In genomic region chr15:65951007-65951406, GRCh38 we compare ENCODE assay signal across 26 cellular contexts.
DNase-seq lines count a peak whose midpoint lies in the region; ATAC-seq, FAIRE-seq and TF ChIP-seq lines count a peak whose summit lies in the region.
"Had no signal": no experiment of that assay in that cellular context is flagged by ENCODE, and none has a peak within 500 bp of the region (broad histone marks: within the 10 kb centered on the region; RNA-seq: fewer than 3 reads in every experiment).

No MANE protein-coding gene starts in this region.

- no peak for ATAC-seq in A549
- no peak for ATAC-seq in K562
- no peak for ATAC-seq in activated CD4-positive, alpha-beta T cell treated with anti-CD3 and anti-CD28 coated beads for 36 hours

- no peaks in the 10 kb centered on the region for H3K9me3 ChIP-seq in A549
- H3K9me3 ChIP-seq in K562 (replicated peaks; ENCODE audit: control insufficient read depth, insufficient read depth, low read depth, low read length) = no peaks in the 10 kb centered on the region
- no peaks in the 10 kb centered on the region for H3K9me3 ChIP-seq in Karpas-422 (ENCODE audit: low read length)
- H3K9me3 ChIP-seq in left ventricle myocardium inferior (replicated peaks) = no peaks in the 10 kb centered on the region
- H3K9me3 ChIP-seq: BE2C, BLaER1 had no signal

- H2AFZ ChIP-seq in K562 (ENCODE audit: low read depth, low read length) (no peak overlapping the region), Karpas-422 (ENCODE audit: low read length) (no peak overlapping the region)

- H3K4me1 ChIP-seq in A549 (peaks cover 8% of the 10 kb centered on the region; the same call in 1 of the 3 replicates), K562 (replicated peaks in 1 of 2; ENCODE audit: control insufficient read depth in 2 of 2, insufficient read depth in 2 of 2, low read length in 2 of 2) (no peaks in the 10 kb centered on the region), Karpas-422 (ENCODE audit: low read length) (peaks cover 5% of the 10 kb centered on the region), left ventricle myocardium inferior (no peaks in the 10 kb centered on the region)
- H3K4me1 ChIP-seq: BLaER1 had no signal

- no peaks in the 10 kb centered on the region for H3K4me1 Mint-ChIP-seq in activated CD4-positive, alpha-beta T cell treated with anti-CD3 and anti-CD28 coated beads for 36 hours
- H3K4me1 Mint-ChIP-seq: CD14-positive monocyte; CD4-positive, alpha-beta memory T cell; CD4-positive, CD25-positive, alpha-beta regulatory T cell had no signal

- H3K9me3 Mint-ChIP-seq in activated CD4-positive, alpha-beta T cell treated with anti-CD3 and anti-CD28 coated beads for 36 hours (ENCODE audit: low read depth) = no peaks in the 10 kb centered on the region
- H3K9me3 Mint-ChIP-seq: CD14-positive monocyte; CD4-positive, alpha-beta memory T cell; CD4-positive, CD25-positive, alpha-beta regulatory T cell; CD8-positive, alpha-beta memory T cell had no signal

- H3K4me3 ChIP-seq in A549 = no peak overlapping the region
- no peak overlapping the region for H3K4me3 ChIP-seq in K562
- H3K4me3 ChIP-seq in Karpas-422 (ENCODE audit: low read length) = no peak overlapping the region
- no peak overlapping the region for H3K4me3 ChIP-seq in left ventricle myocardium inferior
- H3K4me3 ChIP-seq: BLaER1 had no signal

- H3K9me1 ChIP-seq in K562 (ENCODE audit: control insufficient read depth, insufficient read depth, low read length) = peaks cover 2% of the 10 kb centered on the region

- no peaks in the 10 kb centered on the region for H3K79me2 ChIP-seq in K562 (ENCODE audit: control insufficient read depth, insufficient read depth, low read length)
- H3K79me2 ChIP-seq in Karpas-422 (ENCODE audit: low read length) = no peaks in the 10 kb centered on the region

- no peak for DNase-seq in A549 (ENCODE audit: low read depth in 1 of 2, low spot score in 1 of 2)
- DNase-seq in MV-4-11 (lab: John Stamatoyannopoulos, UW) = peak; percentile 25
- peak; percentile 57 for DNase-seq in RPMI8226
- no peak for DNase-seq in K562 (ENCODE audit: extremely low read depth in 1 of 4, low spot score in 3 of 4)
- no peak for DNase-seq in Karpas-422
- no peak for DNase-seq in activated CD4-positive, alpha-beta T cell treated with anti-CD3 and anti-CD28 coated beads for 36 hours
- DNase-seq in left ventricle myocardium inferior = no peak
- DNase-seq: ACHN; BE2C; C1 segment of cervical spinal cord; CD4-positive, alpha-beta memory T cell; CD4-positive, CD25-positive, alpha-beta regulatory T cell; CD8-positive, alpha-beta memory T cell; COR-L47; DMS 273 treated with DMSO at 0.1 percent for 48 hours; DMS153; DMS53; DMS79; DND-41; EL; GDM1 had no signal

- CTCF ChIA-PET in A549 (lab: Yijun Ruan, JAX) (interaction anchor here (1.0 kb wide), 1 partner anchor 17 kb away, joined by 3 read pairs; no protein-coding TSS in a partner anchor), K562 (lab: Yijun Ruan, JAX; ENCODE audit: low intra/inter-chr PET ratio) (no interaction called here)
- CTCF ChIA-PET in activated CD4-positive, alpha-beta T cell treated with anti-CD3 and anti-CD28 coated beads for 36 hours (lab: Charles Lee) = no interaction called here

- FAIRE-seq in A549 (lab: Jason Lieb, UNC) (no peak), K562 (lab: Jason Lieb, UNC) (no peak)
- FAIRE-seq: GM12891, GM18507 had no signal

- TF ChIP-seq EP300 in A549 (IDR thresholded peaks at IDR 0.05) = no peak
- no peak for TF ChIP-seq EP300 in K562 (IDR thresholded peaks at IDR 0.05; ENCODE audit: low read length)

- no peaks in the 10 kb centered on the region for H3K36me3 Mint-ChIP-seq in activated CD4-positive, alpha-beta T cell treated with anti-CD3 and anti-CD28 coated beads for 36 hours (ENCODE audit: low read depth)
- H3K36me3 Mint-ChIP-seq: CD14-positive monocyte; CD4-positive, alpha-beta memory T cell; CD4-positive, CD25-positive, alpha-beta regulatory T cell; CD8-positive, alpha-beta memory T cell had no signal

- intact Hi-C loops in K562 (cut with micrococcal nuclease) = no loop called here
- intact Hi-C loops in activated CD4-positive, alpha-beta T cell treated with anti-CD3 and anti-CD28 coated beads for 36 hours (cut with DNase I, micrococcal nuclease) = no loop called here
- intact Hi-C loops in left ventricle myocardium inferior (cut with micrococcal nuclease) = no loop called here

- no peaks in the 10 kb centered on the region for H3K9me2 ChIP-seq in Karpas-422 (replicated peaks; ENCODE audit: insufficient read depth, low read length)

- WGBS in A549 (ENCODE audit: missing lambda C conversion rate) = 43% methylated on average over 2 of the region's 2 CpGs
- WGBS in K562 (ENCODE audit: insufficient coverage, low coverage, missing lambda C conversion rate) = 0% methylated on average over 2 of the region's 2 CpGs

- TF ChIP-seq POLR2A in A549 (IDR thresholded peaks at IDR 0.05; ENCODE audit: low read length) = no peak
- TF ChIP-seq POLR2A in K562 (conservative IDR thresholded peaks at IDR 0.05) = no peak

- H4K20me1 ChIP-seq in K562 (replicated peaks; ENCODE audit: control insufficient read depth, insufficient read depth, low read length) (peaks cover 22% of the 10 kb centered on the region; the same call in 1 of the 2 replicates), Karpas-422 (ENCODE audit: insufficient read depth, low read depth, low read length) (no peaks in the 10 kb centered on the region)

- BruUV-seq in K562 (replicated peaks; lab: Mats Ljungman, UMichigan) = no TSS peak

- TF ChIP-seq CTCF in A549 (IDR thresholded peaks at IDR 0.05) (no peak), K562 (IDR thresholded peaks at IDR 0.05 in 2 of 3, conservative IDR thresholded peaks at IDR 0.05 in 1 of 3; ENCODE audit: insufficient read depth in 2 of 3, low read depth in 1 of 3, low read length in 3 of 3) (no peak), left ventricle myocardium inferior (IDR thresholded peaks at IDR 0.05; ENCODE audit: borderline replicate concordance) (no peak)

- no peak overlapping the region for H3K4me3 Mint-ChIP-seq in activated CD4-positive, alpha-beta T cell treated with anti-CD3 and anti-CD28 coated beads for 36 hours
- H3K4me3 Mint-ChIP-seq: CD14-positive monocyte; CD4-positive, CD25-positive, alpha-beta regulatory T cell; CD8-positive, alpha-beta memory T cell had no signal

- H3K4me2 ChIP-seq in A549 (no peak overlapping the region), K562 (ENCODE audit: insufficient read depth, low read length) (no peak overlapping the region), Karpas-422 (ENCODE audit: low read depth, low read length, poor library complexity, severe bottlenecking) (no peak overlapping the region)
- H3K4me2 ChIP-seq: BLaER1 had no signal

- H3K27ac Mint-ChIP-seq in activated CD4-positive, alpha-beta T cell treated with anti-CD3 and anti-CD28 coated beads for 36 hours = no peak overlapping the region
- H3K27ac Mint-ChIP-seq: CD4-positive, alpha-beta memory T cell; CD4-positive, CD25-positive, alpha-beta regulatory T cell; CD8-positive, alpha-beta memory T cell had no signal

- in situ Hi-C loops in K562 (cut with MboI) = no loop called here

- no peaks in the 10 kb centered on the region for H3K36me3 ChIP-seq in K562 (ENCODE audit: control insufficient read depth, insufficient read depth, low read length)
- no peaks in the 10 kb centered on the region for H3K36me3 ChIP-seq in Karpas-422 (ENCODE audit: insufficient read depth, low read length)
- H3K36me3 ChIP-seq in left ventricle myocardium inferior = no peaks in the 10 kb centered on the region
- H3K36me3 ChIP-seq: BE2C, BLaER1 had no signal

- H3K27ac ChIP-seq in A549 = no peak overlapping the region
- no peak overlapping the region for H3K27ac ChIP-seq in K562 (ENCODE audit: extremely low read depth, low read depth, low read length)
- H3K27ac ChIP-seq in Karpas-422 (ENCODE audit: low read length) = no peak overlapping the region
- H3K27ac ChIP-seq in left ventricle myocardium inferior (replicated peaks) = no peak overlapping the region
- H3K27ac ChIP-seq: 22Rv1, BLaER1 had no signal

- no peak overlapping the region for H3K9ac ChIP-seq in K562 (ENCODE audit: insufficient read depth in 1 of 2, low read depth in 2 of 2, low read length in 2 of 2)
- H3K9ac ChIP-seq in Karpas-422 (ENCODE audit: low read length) = no peak overlapping the region
- H3K9ac ChIP-seq: BLaER1 had no signal

- POLR2A ChIA-PET in A549 (lab: Yijun Ruan, JAX) (no interaction called here), K562 (lab: Yijun Ruan, JAX) (interaction anchor here (0.8 kb wide), 1 partner anchor 31 kb away, joined by 3 read pairs; no protein-coding TSS in a partner anchor)
- POLR2A ChIA-PET in activated CD4-positive, alpha-beta T cell treated with anti-CD3 and anti-CD28 coated beads for 36 hours (lab: Charles Lee) = no interaction called here

- H3K27me3 ChIP-seq in K562 (ENCODE audit: control insufficient read depth in 2 of 2, insufficient read depth in 2 of 2, low read length in 2 of 2) = peaks cover 31 to 37% of the 10 kb centered on the region in 2 experiments; a peak in 4 of 5 replicates
- H3K27me3 ChIP-seq in Karpas-422 (ENCODE audit: low read length) = no peaks in the 10 kb centered on the region
- peaks cover 30% of the 10 kb centered on the region for H3K27me3 ChIP-seq in left ventricle myocardium inferior (ENCODE audit: low read depth)
- H3K27me3 ChIP-seq: BE2C, BLaER1 had no signal

- TF ChIP-seq RAD21 in A549 (conservative IDR thresholded peaks at IDR 0.05 in 1 of 2, IDR thresholded peaks at IDR 0.05 in 1 of 2) (no peak), K562 (CRISPR knock-in tag; conservative IDR thresholded peaks at IDR 0.05 in 1 of 2, IDR thresholded peaks at IDR 0.05 in 1 of 2) (no peak)

- H3K27me3 Mint-ChIP-seq in activated CD4-positive, alpha-beta T cell treated with anti-CD3 and anti-CD28 coated beads for 36 hours = peaks cover 2% of the 10 kb centered on the region
- H3K27me3 Mint-ChIP-seq: CD4-positive, CD25-positive, alpha-beta regulatory T cell had no signal

TF ChIP-seq in A549, 52 proteins besides CTCF, POLR2A, EP300 and RAD21 (continues in another document):
- TF ChIP-seq ZFP36 (IDR thresholded peaks at IDR 0.05; ENCODE audit: borderline replicate concordance, partially characterized antibody) = peak; percentile 73
- no peak for TF ChIP-seq SMC3 (IDR thresholded peaks at IDR 0.05)
- TF ChIP-seq RNF2 (IDR thresholded peaks at IDR 0.05; ENCODE audit: borderline replicate concordance, low read depth) = no peak
- TF ChIP-seq HOXB5 (CRISPR knock-in tag; IDR thresholded peaks at IDR 0.05) = no peak

TF ChIP-seq in K562, 482 proteins besides CTCF, POLR2A, EP300 and RAD21 (continues in another document):
- TF ChIP-seq ZFP36 (IDR thresholded peaks at IDR 0.05; ENCODE audit: low read depth, low read length, partially characterized antibody) (peak; percentile 87), VEZF1 (CRISPR knock-in tag; IDR thresholded peaks at IDR 0.05) (no peak)

Comparison
In these comparisons a context has a peak if more than half of its experiments do, and no peak if none do; other contexts are left out.
1. DNase-seq: peak in MV-4-11 (single experiment) and RPMI8226 (single experiment); none in A549 (0 of 2), K562 (0 of 4), Karpas-422 (single experiment), activated CD4-positive, alpha-beta T cell treated with anti-CD3 and anti-CD28 coated beads for 36 hours (single experiment) and left ventricle myocardium inferior (single experiment).
2. Of the 35 proteins assayed by ChIP-seq in both K562 and A549: peak only in K562: none; only in A549: none; in both: ZFP36; in neither: 34.